Comparison of ENCODE assay signal across 8 cellular contexts in the genomic region with DNA sequence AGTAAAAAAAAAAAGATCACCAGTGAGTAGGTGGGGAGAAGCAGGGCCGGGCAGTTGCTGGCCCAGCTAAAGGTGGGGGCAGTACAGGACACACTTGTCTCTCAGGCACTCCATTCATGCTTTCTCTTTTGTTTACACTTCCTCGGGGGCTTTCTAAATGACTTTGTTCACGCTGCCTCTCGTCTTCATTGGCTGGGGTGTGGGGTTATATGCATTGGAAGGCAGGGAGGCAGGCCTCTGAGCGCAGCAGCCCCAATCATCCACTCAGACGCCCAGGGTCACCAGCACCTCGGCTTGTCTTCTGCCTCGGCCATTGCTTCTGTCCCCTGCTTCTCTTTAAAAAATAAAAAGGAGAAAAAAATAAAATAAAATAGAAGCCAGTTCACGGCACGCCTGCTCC. TPM values are rescaled to one million over a fixed set of nuclear protein-coding genes. Genes with fewer than 3 reads are reported as not detected.
DNase-seq lines count a peak whose midpoint lies in the region; TF ChIP-seq lines count a peak whose summit lies in the region.

No MANE protein-coding gene starts in this region.

- H3K36me3 ChIP-seq in HAP-1 (replicated peaks) (no peaks in the 10 kb centered on the region), kidney epithelial cell (ENCODE audit: control insufficient read depth, insufficient read depth, low read length) (no peaks in the 10 kb centered on the region)

- H3K4me3 ChIP-seq in HAP-1 (peak overlapping the region; percentile 50), astrocyte of the cerebellum (ENCODE audit: low read depth, low read length) (peak overlapping the region; percentile 62), kidney epithelial cell (ENCODE audit: low read depth, low read length) (peak overlapping the region; percentile 67)

- H3K27me3 ChIP-seq in HAP-1 (ENCODE audit: low read depth) (no peaks in the 10 kb centered on the region), kidney epithelial cell (ENCODE audit: control insufficient read depth, insufficient read depth, low read length) (peaks cover 3% of the 10 kb centered on the region)

- DNase-seq in DMS 273 (lab: John Stamatoyannopoulos, UW; ENCODE audit: unreplicated experiment) (peak; percentile 74), DMS 273 treated with DMSO at 0.1 percent for 48 hours (lab: John Stamatoyannopoulos, UW) (no peak), HAP-1 (ENCODE audit: low spot score in 2 of 2) (peak; percentile 61 to 65), NCI-H526 treated with DMSO at 0.1 percent for 48 hours (lab: John Stamatoyannopoulos, UW) (peak; percentile 22), astrocyte of the cerebellum (ENCODE audit: low read depth) (no peak), kidney epithelial cell (ENCODE audit: low read depth) (no peak), cerebellar nuclear complex (lab: John Stamatoyannopoulos, UW) (no peak)
- peak; percentile 19 to 22 for DNase-seq in stimulated activated CD4-positive, alpha-beta T cell treated with anti-CD3 and anti-CD28 coated beads, Interleukin-4, amount 100 ng/mL, for 48 hours (ENCODE audit: low read depth in 2 of 2)

- TF ChIP-seq CTCF in astrocyte of the cerebellum (IDR thresholded peaks at IDR 0.05; ENCODE audit: low read depth, low read length, missing control alignments) (no peak), kidney epithelial cell (IDR thresholded peaks at IDR 0.05; ENCODE audit: insufficient read depth, low read length, poor library complexity, severe bottlenecking) (no peak)

- no peaks in the 10 kb centered on the region for H3K9me3 ChIP-seq in HAP-1

- H3K4me1 ChIP-seq in HAP-1 = peaks cover 8% of the 10 kb centered on the region

- in situ Hi-C loops in HAP-1 (cut with MboI; ENCODE audit: low sequenced_read_pairs) = loop anchor here (5.0 kb wide), 1 partner anchor 269 kb away; no protein-coding TSS in a partner anchor
- in situ Hi-C loops in astrocyte of the cerebellum (cut with HindIII; ENCODE audit: low sequenced_read_pairs) = no loop called here

RNA-seq across cellular contexts. Expression of a gene that starts 0.4 kb away (rescaled TPM):
- 1.4 and 3.1 TPM in 2 replicates for total RNA-seq in kidney epithelial cell

RNA-seq across cellular contexts. Expression of a gene that starts 4.1 kb away (rescaled TPM):
- total RNA-seq in kidney epithelial cell = 47.1 and 48.9 TPM in 2 replicates

Comparison
In these comparisons a context has a peak if more than half of its experiments do, and no peak if none do; other contexts are left out.
1. DNase-seq: peak in DMS 273 (single experiment), HAP-1 (2 of 2), NCI-H526 treated with DMSO at 0.1 percent for 48 hours (single experiment) and stimulated activated CD4-positive, alpha-beta T cell treated with anti-CD3 and anti-CD28 coated beads, Interleukin-4, amount 100 ng/mL, for 48 hours (2 of 2); none in DMS 273 treated with DMSO at 0.1 percent for 48 hours (single experiment), astrocyte of the cerebellum (single experiment), kidney epithelial cell (single experiment) and cerebellar nuclear complex (0 of 2).
2. Peak in every context shown above with its lines, with median percentiles within 50 percentile points of each other: H3K4me3 ChIP-seq.